28 cellular contexts compared by ENCODE assay signal in the genomic region with DNA sequence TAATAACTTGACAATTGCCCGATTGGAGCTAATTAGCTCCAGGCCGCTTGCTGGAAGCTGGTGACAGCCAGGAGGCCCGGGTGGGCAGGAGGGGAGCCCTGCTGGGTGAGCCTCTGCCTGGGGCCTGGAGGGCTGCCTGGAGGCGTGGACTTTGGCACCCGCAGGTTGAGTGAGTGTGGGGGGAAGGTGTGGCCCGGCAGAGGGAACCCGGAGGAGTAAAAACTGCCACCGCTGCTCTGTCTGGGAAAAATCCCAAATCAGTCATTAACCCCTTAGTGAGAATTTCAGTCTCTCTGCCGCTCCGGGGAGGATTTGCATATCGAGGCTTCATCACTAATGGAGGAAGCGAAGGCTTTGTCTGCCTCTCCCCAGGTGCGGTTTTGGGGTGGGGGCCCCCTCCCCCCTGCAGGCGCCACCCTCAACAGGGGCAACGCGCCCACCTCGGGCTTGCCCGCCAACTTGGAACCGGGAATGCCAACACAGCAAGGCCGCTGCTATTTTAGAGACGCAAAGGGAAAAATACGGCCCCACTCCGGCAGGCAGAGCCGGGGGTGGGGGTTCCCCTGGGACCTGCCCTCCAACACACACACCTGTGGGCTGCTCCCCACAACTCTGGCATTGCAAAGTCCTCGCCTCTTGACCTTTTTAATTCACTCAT. TPM values are rescaled to one million over a fixed set of nuclear protein-coding genes. Genes with fewer than 3 reads are reported as not detected.
DNase-seq lines count a peak whose midpoint lies in the region; ATAC-seq, FAIRE-seq and TF ChIP-seq lines count a peak whose summit lies in the region.
"Had no signal": no experiment of that assay in that cellular context is flagged by ENCODE, and none has a peak within 500 bp of the region (broad histone marks: within the 10 kb centered on the region; RNA-seq: fewer than 3 reads in every experiment).

No MANE protein-coding gene starts in this region.

- peaks cover 9% of the 10 kb centered on the region for H3K4me1 Mint-ChIP-seq in memory B cell

- no peaks in the 10 kb centered on the region for H3K9me3 Mint-ChIP-seq in memory B cell
- H3K9me3 Mint-ChIP-seq: CD4-positive, alpha-beta T cell; neural progenitor cell had no signal

- peaks cover 8 to 78% (median 68%) of the 10 kb centered on the region in 10 experiments; a peak in 18 of 20 replicates for H3K4me1 ChIP-seq in BLaER1 treated with 17β-estradiol and CSF1 and Interleukin-3, amounts not matched to agents 10 nM and 100 nM
- peaks cover 3 to 60% (median 10%) of the 10 kb centered on the region in 4 donors for H3K4me1 ChIP-seq in Peyer's patch
- no peaks in the 10 kb centered on the region for H3K4me1 ChIP-seq in BE2C
- H3K4me1 ChIP-seq in esophagus squamous epithelium = peaks cover 0 to 30% (median 7%) of the 10 kb centered on the region in 3 donors
- H3K4me1 ChIP-seq: psoas muscle had no signal

- TF ChIP-seq CTCF in Peyer's patch (IDR thresholded peaks at IDR 0.05) (no peak), BE2C (IDR thresholded peaks at IDR 0.05; ENCODE audit: low read depth, low read length) (no peak), esophagus squamous epithelium (IDR thresholded peaks at IDR 0.05) (no peak)

- H3K27me3 Mint-ChIP-seq in memory B cell = peaks cover 23% of the 10 kb centered on the region

- peak; percentile 48 for ATAC-seq in memory B cell (ENCODE audit: low read depth)
- ATAC-seq: gastroesophageal sphincter, left lung, psoas muscle, T-helper 17 cell had no signal

- WGBS in esophagus squamous epithelium, 2 donors = 16 to 27% methylated on average over 12 to 17 of the region's 25 CpGs

- H3K4me2 ChIP-seq in BLaER1 treated with 17β-estradiol and CSF1 and Interleukin-3, amounts not matched to agents 10 nM and 100 nM = peak overlapping the region in 10 of 11 experiments; percentile 3 to 89 (median 69); a peak in 18 of 22 replicates
- H3K4me2 ChIP-seq: neural progenitor cell, smooth muscle cell had no signal

- FAIRE-seq in GM19239 (lab: Jason Lieb, UNC) = peak; percentile 72
- FAIRE-seq: urothelium cell line had no signal

- peaks cover 53 to 97% (median 88%) of the 10 kb centered on the region in 11 experiments for H3K27me3 ChIP-seq in BLaER1 treated with 17β-estradiol and CSF1 and Interleukin-3, amounts not matched to agents 10 nM and 100 nM
- H3K27me3 ChIP-seq in Peyer's patch (peaks cover 0 to 12% of the 10 kb centered on the region in 2 donors), BE2C (peaks cover 16% of the 10 kb centered on the region), esophagus squamous epithelium (peaks cover 9 to 100% (median 26%) of the 10 kb centered on the region in 4 donors)

- H4K20me1 ChIP-seq in BLaER1 treated with 17β-estradiol and CSF1 and Interleukin-3, amounts not matched to agents 10 nM and 100 nM = peaks cover 0 to 86% (median 57%) of the 10 kb centered on the region in 11 experiments; a peak in 18 of 22 replicates

- no peak overlapping the region for H3K4me3 ChIP-seq in BLaER1 treated with 17β-estradiol and CSF1 and Interleukin-3, amounts not matched to agents 10 nM and 100 nM
- H3K4me3 ChIP-seq in Peyer's patch (peak overlapping the region in 3 of 4 donors; percentile 23 to 44 (median 32)), BE2C (ENCODE audit: low read depth, low read length) (no peak overlapping the region), esophagus squamous epithelium (no peak overlapping the region)
- H3K4me3 ChIP-seq: gastroesophageal sphincter, left lung, neural progenitor cell, psoas muscle, smooth muscle cell had no signal

- H3K36me3 Mint-ChIP-seq in memory B cell = no peaks in the 10 kb centered on the region
- H3K36me3 Mint-ChIP-seq: neural progenitor cell had no signal

- H3K27ac ChIP-seq in BLaER1 treated with 17β-estradiol and CSF1 and Interleukin-3, amounts not matched to agents 10 nM and 100 nM = no peak overlapping the region
- H3K27ac ChIP-seq in Peyer's patch (peak overlapping the region in 3 of 4 donors; percentile 50 to 81 (median 59)), esophagus squamous epithelium (no peak overlapping the region)
- H3K27ac ChIP-seq: dorsolateral prefrontal cortex, gastroesophageal sphincter, left lung, neural progenitor cell, psoas muscle had no signal

- DNase-seq in GM19239 (ENCODE audit: insufficient read length, low spot score) = peak; percentile 76
- peak in 1 of 3 donors; percentile 75 for DNase-seq in Peyer's patch
- no peak for DNase-seq in memory B cell (ENCODE audit: low spot score in 2 of 2)
- no peak for DNase-seq in BE2C
- no peak for DNase-seq in esophagus squamous epithelium (lab: John Stamatoyannopoulos, UW)
- DNase-seq in NCI-H1436 treated with DMSO at 0.1 percent for 48 hours (lab: John Stamatoyannopoulos, UW) = no peak
- no peak for DNase-seq in hippocampal formation (lab: John Stamatoyannopoulos, UW)
- DNase-seq: amniotic stem cell; CD4-positive, alpha-beta T cell; DMS79 treated with DMSO at 0.1 percent for 48 hours; dorsolateral prefrontal cortex; HCEC 1CT; KG1; left lung; NCI-H1048; NCI-H2029; NCI-H510A treated with DMSO at 0.1 percent for 48 hours; psoas muscle; SIG-M5; stimulated activated CD4-positive, alpha-beta T cell treated with anti-CD3 and anti-CD28 coated beads, Interleukin-4, amount 100 ng/mL, for 4 hours; T-helper 17 cell had no signal

- peak overlapping the region; percentile 74 for H3K4me3 Mint-ChIP-seq in memory B cell
- H3K4me3 Mint-ChIP-seq: CD4-positive, alpha-beta T cell; neural progenitor cell; T-helper 17 cell had no signal

- peak overlapping the region in 1 of 11 experiments; percentile 43; a peak in 2 of 22 replicates for H3K9ac ChIP-seq in BLaER1 treated with 17β-estradiol and CSF1 and Interleukin-3, amounts not matched to agents 10 nM and 100 nM
- H3K9ac ChIP-seq: neural progenitor cell had no signal

- no peaks in the 10 kb centered on the region for H3K36me3 ChIP-seq in BLaER1 treated with 17β-estradiol and CSF1 and Interleukin-3, amounts not matched to agents 10 nM and 100 nM
- peaks cover 0 to 16% (median 0%) of the 10 kb centered on the region in 3 donors for H3K36me3 ChIP-seq in Peyer's patch
- no peaks in the 10 kb centered on the region for H3K36me3 ChIP-seq in BE2C
- H3K36me3 ChIP-seq in esophagus squamous epithelium = no peaks in the 10 kb centered on the region
- H3K36me3 ChIP-seq: gastroesophageal sphincter, left lung, neural progenitor cell had no signal

- no peaks in the 10 kb centered on the region for H3K9me3 ChIP-seq in BLaER1 treated with 17β-estradiol and CSF1 and Interleukin-3, amounts not matched to agents 10 nM and 100 nM (replicated peaks in 1 of 11)
- H3K9me3 ChIP-seq in Peyer's patch (no peaks in the 10 kb centered on the region), BE2C (no peaks in the 10 kb centered on the region), esophagus squamous epithelium (no peaks in the 10 kb centered on the region)
- H3K9me3 ChIP-seq: gastroesophageal sphincter, left lung, psoas muscle had no signal

- TF ChIP-seq POLR2A in Peyer's patch (IDR thresholded peaks at IDR 0.05) (no peak), esophagus squamous epithelium (IDR thresholded peaks at IDR 0.05) (no peak)

- no peak overlapping the region for H3K27ac Mint-ChIP-seq in memory B cell
- H3K27ac Mint-ChIP-seq: CD4-positive, alpha-beta T cell; T-helper 17 cell had no signal

- intact Hi-C loops in esophagus squamous epithelium (cut with DNase I) = no loop called here

RNA-seq across cellular contexts. Expression of gene EFNA2, which starts 6.2 kb away (rescaled TPM):
- 10 to 100 TPM; 21.5 to 34.1 (median 32.3) TPM for total RNA-seq in Peyer's patch
- polyA plus RNA-seq in BE2C (2012; ENCODE audit: insufficient read depth, insufficient read length, low read depth) = 2.7 TPM
- total RNA-seq in esophagus squamous epithelium = not detected
- total RNA-seq: cardiac septum; CD4-positive, alpha-beta T cell; gastroesophageal sphincter; psoas muscle; subcutaneous adipose tissue; T-helper 17 cell had no signal
- polyA plus RNA-seq: psoas muscle had no signal

RNA-seq across cellular contexts. Expression of gene FAM174C, which starts 16.6 kb away (rescaled TPM):
- total RNA-seq in Peyer's patch = 10 to 100 TPM; 39.6 to 87.7 (median 80.0) TPM
- 224 TPM for polyA plus RNA-seq in BE2C (2012; ENCODE audit: insufficient read depth, insufficient read length, low read depth)
- 10 to 100 TPM; 31.5 to 69.8 (median 50.5) TPM for total RNA-seq in esophagus squamous epithelium

RNA-seq across cellular contexts. Expression of gene CIRBP, which starts 22.8 kb away (rescaled TPM):
- total RNA-seq in Peyer's patch (100 to 1,000 TPM; 258 to 623 (median 458) TPM), esophagus squamous epithelium (100 to 1,000 TPM; 116 to 415 (median 238) TPM)
- polyA plus RNA-seq in BE2C (2012; ENCODE audit: insufficient read depth, insufficient read length, low read depth) = 385 TPM

RNA-seq across cellular contexts. Expression of gene MIDN, which starts 43.5 kb away (rescaled TPM):
- total RNA-seq in Peyer's patch (100 to 1,000 TPM in 1 of 4 donors, 10 to 100 TPM in 3; 34.7 to 205 (median 98.9) TPM), esophagus squamous epithelium (10 to 100 TPM; 12.4 to 65.0 (median 40.4) TPM)
- polyA plus RNA-seq in BE2C (2012; ENCODE audit: insufficient read depth, insufficient read length, low read depth) = 186 TPM

RNA-seq across cellular contexts. Expression of gene ATP5F1D, which starts 50.3 kb away (rescaled TPM):
- total RNA-seq in Peyer's patch = 100 to 1,000 TPM in 3 of 4 donors, 10 to 100 TPM in 1; 88.3 to 299 (median 206) TPM
- polyA plus RNA-seq in BE2C (2012; ENCODE audit: insufficient read depth, insufficient read length, low read depth) = 658 TPM
- 100 to 1,000 TPM in 3 of 4 donors, 10 to 100 TPM in 1; 83.4 to 171 (median 132) TPM for total RNA-seq in esophagus squamous epithelium

Comparison
In these comparisons a context has a peak if more than half of its experiments do, and no peak if none do; other contexts are left out.
1. H3K27ac ChIP-seq: peak in Peyer's patch (3 of 4); none in BLaER1 treated with 17β-estradiol and CSF1 and Interleukin-3, amounts not matched to agents 10 nM and 100 nM (0 of 11) and esophagus squamous epithelium (0 of 4).
2. H3K4me3 ChIP-seq: peak in Peyer's patch (3 of 4); none in BLaER1 treated with 17β-estradiol and CSF1 and Interleukin-3, amounts not matched to agents 10 nM and 100 nM (0 of 10), BE2C (single experiment) and esophagus squamous epithelium (0 of 4).
3. RNA of gene EFNA2, which starts 6.2 kb away (total RNA-seq): 21.5 to 34.1 TPM in Peyer's patch; not detected in esophagus squamous epithelium; every median in the first group is over 10 times any median in the second.